ENCODE assay signal across 8 cellular contexts in genomic region chr7:76191783-76192240, GRCh38. TPM values are rescaled to one million over a fixed set of nuclear protein-coding genes. Genes with fewer than 3 reads are reported as not detected.
DNase-seq lines count a peak whose midpoint lies in the region; ATAC-seq and TF ChIP-seq lines count a peak whose summit lies in the region.

No MANE protein-coding gene starts in this region.

- TF ChIP-seq EP300 in Ishikawa (IDR thresholded peaks at IDR 0.05; ENCODE audit: borderline replicate concordance), result no peak

- ATAC-seq in GM18873 (IDR thresholded peaks at IDR 0.05; ENCODE audit: low FRiP score, unreplicated experiment), result no peak

- TF ChIP-seq CTCF in lower leg skin (IDR thresholded peaks at IDR 0.05), result no peak

- DNase-seq in DMS53 treated with DMSO at 0.1 percent for 48 hours (lab: John Stamatoyannopoulos, UW; ENCODE audit: unreplicated experiment) (peak; percentile 32), SK-N-DZ (ENCODE audit: low spot score) (peak; percentile 84), iPS-NIHi11 (ENCODE audit: low spot score) (peak; percentile 70), lower leg skin (ENCODE audit: low spot score in 2 of 2) (no peak), GF-D8 (lab: John Stamatoyannopoulos, UW) (no peak)
- DNase-seq in stimulated activated naive CD4-positive, alpha-beta T cell (lab: John Stamatoyannopoulos, UW), result no peak

- WGBS in lower leg skin, 2 donors, result 42 to 58% methylated on average over 3 of the region's 3 CpGs

- TF ChIP-seq POLR2A in lower leg skin (IDR thresholded peaks at IDR 0.05), result no peak

- intact Hi-C loops in lower leg skin (cut with DNase I; ENCODE audit: low total_unique reads), result no loop called here

- no peak overlapping the region for H3K4me3 ChIP-seq in lower leg skin (ENCODE audit: low read depth, poor library complexity, severe bottlenecking)

- no peak for TF ChIP-seq RAD21 in Ishikawa (IDR thresholded peaks at IDR 0.05; ENCODE audit: low read depth)

TF ChIP-seq in Ishikawa, 13 proteins besides CTCF, POLR2A, EP300 and RAD21:
- TF ChIP-seq CREB1 (IDR thresholded peaks at IDR 0.05; ENCODE audit: low read depth) (no peak; the same call in 1 of the 2 replicates), TEAD4 (IDR thresholded peaks at IDR 0.05) (peak; percentile 71), TAF1 (IDR thresholded peaks at IDR 0.05; ENCODE audit: low read depth) (no peak), NFIC (IDR thresholded peaks at IDR 0.05) (peak; percentile 51), EGR1 (IDR thresholded peaks at IDR 0.05) (no peak), CEBPB (IDR thresholded peaks at IDR 0.05) (no peak), TCF12 (IDR thresholded peaks at IDR 0.05; ENCODE audit: low read depth) (no peak), ZBTB7A (IDR thresholded peaks at IDR 0.05; ENCODE audit: low read depth) (no peak), FOXM1 (IDR thresholded peaks at IDR 0.05; ENCODE audit: borderline replicate concordance, low read depth) (no peak), YY1 (IDR thresholded peaks at IDR 0.05; ENCODE audit: low read depth) (no peak), REST (IDR thresholded peaks at IDR 0.05; ENCODE audit: low read depth) (no peak), MAX (IDR thresholded peaks at IDR 0.05) (no peak)
- TF ChIP-seq, protein P1, sequence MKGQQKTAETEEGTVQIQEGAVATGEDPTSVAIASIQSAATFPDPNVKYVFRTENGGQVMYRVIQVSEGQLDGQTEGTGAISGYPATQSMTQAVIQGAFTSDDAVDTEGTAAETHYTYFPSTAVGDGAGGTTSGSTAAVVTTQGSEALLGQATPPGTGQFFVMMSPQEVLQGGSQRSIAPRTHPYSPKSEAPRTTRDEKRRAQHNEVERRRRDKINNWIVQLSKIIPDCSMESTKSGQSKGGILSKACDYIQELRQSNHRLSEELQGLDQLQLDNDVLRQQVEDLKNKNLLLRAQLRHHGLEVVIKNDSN (IDR thresholded peaks at IDR 0.05), result peak; percentile 94

RNA-seq across cellular contexts. Expression of gene SRRM3, which starts 9.9 kb away (rescaled TPM):
- 13.2 and 13.5 TPM in 2 replicates for polyA plus RNA-seq in SK-N-DZ (2014; cell fraction: cytosol; rRNA removed)
- 26.8 and 31.9 TPM in 2 replicates for polyA plus RNA-seq in SK-N-DZ (2014; cell fraction: nucleus; rRNA removed)
- total RNA-seq in lower leg skin, result 10 to 100 TPM in 1 of 4 donors, 1 to 10 TPM in 3; 7.5 to 12.3 (median 9.4) TPM

Comparison
In these comparisons a context has a peak if more than half of its experiments do, and no peak if none do; other contexts are left out.
1. DNase-seq: peak in DMS53 treated with DMSO at 0.1 percent for 48 hours (single experiment), SK-N-DZ (single experiment) and iPS-NIHi11 (single experiment); none in lower leg skin (0 of 2), stimulated activated naive CD4-positive, alpha-beta T cell (0 of 6) and GF-D8 (single experiment).